ENCODE assay signal across 1 cellular context in genomic region chr11:73981051-73981805, GRCh38.
A peak's percentile ranks its signal among the peaks of the same experiment; 100 is the strongest.
TF ChIP-seq lines count a peak whose summit lies in the region.

No MANE protein-coding gene starts in this region.

TF ChIP-seq in GM12878, 131 proteins besides CTCF, POLR2A, EP300 and RAD21:
- TF ChIP-seq CHD4 (IDR thresholded peaks at IDR 0.05): no peak
- TF ChIP-seq NR2C2 (IDR thresholded peaks at IDR 0.05; ENCODE audit: borderline replicate concordance, control insufficient read depth, insufficient read length, low read depth): no peak
- TF ChIP-seq TBL1XR1 (IDR thresholded peaks at IDR 0.05; ENCODE audit: low read depth, low read length): no peak
- TF ChIP-seq ATF3 (IDR thresholded peaks at IDR 0.05; ENCODE audit: borderline replicate concordance, extremely low read depth, low read depth, low read length): no peak
- TF ChIP-seq IRF4 (IDR thresholded peaks at IDR 0.05; ENCODE audit: low read depth, low read length): 0 out of 2 replicates have a peak, but pooled peaks have one; percentile 5
- TF ChIP-seq NKRF (conservative IDR thresholded peaks at IDR 0.05): no peak
- no peak for TF ChIP-seq MEF2B (IDR thresholded peaks at IDR 0.05; ENCODE audit: partially characterized antibody, poor library complexity, severe bottlenecking)
- TF ChIP-seq RUNX3 (IDR thresholded peaks at IDR 0.05; ENCODE audit: low read length): 0 out of 2 replicates have a peak, but pooled peaks have one; percentile 11
- TF ChIP-seq DPF2 (IDR thresholded peaks at IDR 0.05): peak; percentile 54
- TF ChIP-seq ZBTB4 (CRISPR knock-in tag; IDR thresholded peaks at IDR 0.05): no peak
- no peak for TF ChIP-seq CBFB (IDR thresholded peaks at IDR 0.05; ENCODE audit: low read depth)
- TF ChIP-seq ZNF592 (IDR thresholded peaks at IDR 0.05): no peak
- no peak; the same call in 1 of the 2 replicates for TF ChIP-seq EED (IDR thresholded peaks at IDR 0.05; ENCODE audit: low read depth)
- TF ChIP-seq SP1 (IDR thresholded peaks at IDR 0.05; ENCODE audit: low read depth, low read length): no peak
- no peak for TF ChIP-seq RAD51 (IDR thresholded peaks at IDR 0.05)
- TF ChIP-seq NFYA (IDR thresholded peaks at IDR 0.05; ENCODE audit: borderline replicate concordance, low read depth, low read length): no peak
- no peak for TF ChIP-seq E4F1 (IDR thresholded peaks at IDR 0.05; ENCODE audit: borderline replicate concordance, partially characterized antibody)
- TF ChIP-seq KAT2A (conservative IDR thresholded peaks at IDR 0.05; ENCODE audit: control insufficient read depth, low read depth, low read length): no peak
- TF ChIP-seq CHD2 (IDR thresholded peaks at IDR 0.05; ENCODE audit: borderline replicate concordance, low read depth, low read length): 0 out of 2 replicates have a peak, but pooled peaks have one; percentile 39
- no peak for TF ChIP-seq GATAD2B (conservative IDR thresholded peaks at IDR 0.05; ENCODE audit: low read depth)
- peak; percentile 43 for TF ChIP-seq IKZF1 (conservative IDR thresholded peaks at IDR 0.05)
- no peak for TF ChIP-seq EGR1 (IDR thresholded peaks at IDR 0.05; ENCODE audit: borderline replicate concordance in 1 of 2, low read depth in 2 of 2, low read length in 2 of 2)
- no peak for TF ChIP-seq ZNF207 (IDR thresholded peaks at IDR 0.05; ENCODE audit: borderline replicate concordance)
- no peak for TF ChIP-seq CEBPB (IDR thresholded peaks at IDR 0.05; ENCODE audit: borderline replicate concordance in 1 of 2, low read depth in 2 of 2, low read length in 2 of 2)
- TF ChIP-seq MEF2A (IDR thresholded peaks at IDR 0.05; ENCODE audit: insufficient read depth, low read depth, low read length): no peak
- TF ChIP-seq CBX5 (IDR thresholded peaks at IDR 0.05; ENCODE audit: low read depth): no peak
- no peak for TF ChIP-seq PBX3 (IDR thresholded peaks at IDR 0.05; ENCODE audit: insufficient replicate concordance, low read depth, low read length)
- peak; percentile 48; the same call in 1 of the 2 replicates for TF ChIP-seq TCF3 (IDR thresholded peaks at IDR 0.05; ENCODE audit: borderline replicate concordance, insufficient read depth, low read depth, low read length)
- TF ChIP-seq IKZF2 (IDR thresholded peaks at IDR 0.05): 0 out of 4 replicates have a peak, but pooled peaks of 1 of the 2 experiments have one; percentile 11
- TF ChIP-seq BRCA1 (IDR thresholded peaks at IDR 0.05; ENCODE audit: low read depth, low read length): no peak
- no peak for TF ChIP-seq BMI1 (IDR thresholded peaks at IDR 0.05; ENCODE audit: borderline replicate concordance)
